9 cellular contexts compared by ENCODE assay signal in the genomic region with DNA sequence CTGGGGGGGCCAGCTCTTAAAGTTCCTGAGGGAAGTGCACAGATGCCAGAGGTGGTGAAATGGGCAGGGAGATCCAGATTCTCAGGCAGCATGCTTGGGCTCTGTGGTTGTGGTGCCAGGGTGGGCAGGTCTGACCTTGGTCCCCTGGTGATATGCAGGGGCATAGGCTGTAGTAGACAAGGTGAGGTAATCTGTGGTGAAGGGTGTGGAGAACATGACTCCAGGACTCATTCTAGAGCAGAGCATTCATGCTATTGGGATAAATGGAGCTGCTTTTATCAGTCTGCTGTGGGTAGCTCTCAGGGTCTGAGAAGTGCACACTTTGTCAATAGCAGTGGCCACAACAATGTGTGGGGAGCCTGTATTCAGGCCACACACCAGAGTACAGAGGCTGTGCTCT. TPM values are rescaled to one million over a fixed set of nuclear protein-coding genes. Genes with fewer than 3 reads are reported as not detected.
"Had no signal": no experiment of that assay in that cellular context is flagged by ENCODE, and none has a peak within 500 bp of the region (broad histone marks: within the 10 kb centered on the region; RNA-seq: fewer than 3 reads in every experiment).

No MANE protein-coding gene starts in this region.

- H3K4me2 ChIP-seq: GM23338 had no signal

- H3K4me3 ChIP-seq: GM23248, GM23338, HAP-1 had no signal

- DNase-seq: GM23248, GOT3, H7, H9, HCEC 1CT, HFFc6 had no signal

- H3K9ac ChIP-seq: GM23248 had no signal

- H2AFZ ChIP-seq: GM23248, GM23338 had no signal

- H3K36me3 ChIP-seq: HAP-1 had no signal

- H3K27ac ChIP-seq: GM23248 had no signal

- H3K4me1 ChIP-seq: HAP-1 had no signal

- ATAC-seq: GM23338, HCT116 had no signal

- H3K9me3 ChIP-seq: HAP-1 had no signal

RNA-seq across cellular contexts. Expression of gene ACVR1C, which starts 16.9 kb away (rescaled TPM):
- polyA plus RNA-seq: GM23248 had no signal
